ENCODE assay signal across 1 cellular context in genomic region chr4:24912252-24913098, GRCh38.
TF ChIP-seq lines count a peak whose summit lies in the region.

Gene CCDC149, minus strand, starts transcription at chr4:24913042. Its CDS starts 178 bp downstream, at chr4:24912864.

TF ChIP-seq in K562, 482 proteins besides CTCF, POLR2A, EP300 and RAD21 (continued from another document):
- TF ChIP-seq RERE (CRISPR knock-in tag; IDR thresholded peaks at IDR 0.05; ENCODE audit: borderline replicate concordance) (no peak), XRCC5 (IDR thresholded peaks at IDR 0.05; ENCODE audit: low read depth, low read length) (no peak), NR2C1 (IDR thresholded peaks at IDR 0.05) (no peak), NR2C1 (tag; IDR thresholded peaks at IDR 0.05) (no peak), HNRNPH1 (optimal IDR thresholded peaks at IDR 0.05; ENCODE audit: low read depth, low read length) (no peak), KAT7 (CRISPR knock-in tag; IDR thresholded peaks at IDR 0.05; ENCODE audit: borderline replicate concordance) (no peak)
